8 cellular contexts compared by ENCODE assay signal in the genomic region with DNA sequence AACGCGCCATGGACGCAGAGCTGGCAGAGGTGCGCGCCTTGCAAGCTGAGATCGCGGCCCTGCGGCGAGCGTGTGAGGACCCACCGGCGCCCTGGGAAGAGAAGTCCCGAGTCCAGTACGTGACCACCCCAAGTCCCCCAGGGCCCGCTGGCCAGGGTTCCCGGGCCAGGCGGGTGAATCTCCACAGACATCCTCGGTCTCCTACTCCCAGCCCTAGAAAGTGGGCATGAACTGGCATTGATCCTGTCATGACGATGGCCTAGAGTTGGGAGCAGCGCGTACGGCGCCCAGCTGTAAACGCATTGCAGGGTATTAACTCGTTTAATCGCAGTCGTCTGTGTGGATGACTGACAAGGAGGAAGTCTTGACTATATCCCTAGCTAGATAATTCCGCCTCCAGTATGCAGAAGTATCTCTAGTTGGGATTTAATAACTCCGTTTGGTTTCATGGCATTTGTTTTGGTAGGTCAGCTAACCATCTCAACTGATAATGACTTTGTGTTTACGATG. TPM values are rescaled to one million over a fixed set of nuclear protein-coding genes. Genes with fewer than 3 reads are reported as not detected.
DNase-seq lines count a peak whose midpoint lies in the region; ATAC-seq and TF ChIP-seq lines count a peak whose summit lies in the region.

No MANE protein-coding gene starts in this region.

- H3K36me3 Mint-ChIP-seq in effector memory CD8-positive, alpha-beta T cell (ENCODE audit: insufficient read depth) = peaks cover 23% of the 10 kb centered on the region
- peaks cover 0 to 23% (median 2%) of the 10 kb centered on the region in 3 donors for H3K36me3 Mint-ChIP-seq in naive thymus-derived CD8-positive, alpha-beta T cell

- H3K27me3 ChIP-seq in BE2C = no peaks in the 10 kb centered on the region

- H3K27ac Mint-ChIP-seq in effector memory CD8-positive, alpha-beta T cell = peak overlapping the region; percentile 97 to 99
- peak overlapping the region; percentile 48 to 100 (median 99) for H3K27ac Mint-ChIP-seq in naive thymus-derived CD8-positive, alpha-beta T cell

- H2AFZ ChIP-seq in OCI-LY7 (ENCODE audit: low read length) = peak overlapping the region; percentile 81

- peaks cover 22% of the 10 kb centered on the region for H3K36me3 ChIP-seq in BE2C
- peaks cover 21% of the 10 kb centered on the region for H3K36me3 ChIP-seq in OCI-LY7 (ENCODE audit: insufficient read depth, low read length)

- peak overlapping the region; percentile 93 to 97 for H3K4me3 Mint-ChIP-seq in effector memory CD8-positive, alpha-beta T cell
- H3K4me3 Mint-ChIP-seq in naive thymus-derived CD8-positive, alpha-beta T cell = peak overlapping the region; percentile 97 to 100 (median 99)

- no peaks in the 10 kb centered on the region for H3K9me2 ChIP-seq in OCI-LY7 (ENCODE audit: insufficient read depth, low read length)

- H3K4me1 Mint-ChIP-seq in effector memory CD8-positive, alpha-beta T cell (ENCODE audit: low read depth in 2 of 2) = peaks cover 16 to 26% of the 10 kb centered on the region in 2 donors
- peaks cover 8 to 36% (median 32%) of the 10 kb centered on the region in 4 donors for H3K4me1 Mint-ChIP-seq in naive thymus-derived CD8-positive, alpha-beta T cell

- peaks cover 9% of the 10 kb centered on the region for H3K4me1 ChIP-seq in BE2C
- H3K4me1 ChIP-seq in OCI-LY7 (ENCODE audit: insufficient read depth, low read length, poor library complexity, severe bottlenecking) = peaks cover 29% of the 10 kb centered on the region

- no peaks in the 10 kb centered on the region for H3K9me3 Mint-ChIP-seq in effector memory CD8-positive, alpha-beta T cell
- no peaks in the 10 kb centered on the region for H3K9me3 Mint-ChIP-seq in naive thymus-derived CD8-positive, alpha-beta T cell

- H3K27me3 Mint-ChIP-seq in effector memory CD8-positive, alpha-beta T cell = no peaks in the 10 kb centered on the region
- H3K27me3 Mint-ChIP-seq in naive thymus-derived CD8-positive, alpha-beta T cell = no peaks in the 10 kb centered on the region

- no peak for TF ChIP-seq CTCF in BE2C (IDR thresholded peaks at IDR 0.05; ENCODE audit: low read depth, low read length)
- TF ChIP-seq CTCF in OCI-LY7 (conservative IDR thresholded peaks at IDR 0.05; ENCODE audit: low read length) = no peak

- H3K9me3 ChIP-seq in BE2C = no peaks in the 10 kb centered on the region
- no peaks in the 10 kb centered on the region for H3K9me3 ChIP-seq in OCI-LY7 (ENCODE audit: low read length)

- H4K20me1 ChIP-seq in OCI-LY7 (ENCODE audit: insufficient read depth, low read length) = no peaks in the 10 kb centered on the region

- peak; percentile 3 for ATAC-seq in GM21390 (IDR thresholded peaks at IDR 0.05; ENCODE audit: unreplicated experiment)
- ATAC-seq in effector memory CD8-positive, alpha-beta T cell (replicated peaks) = no peak
- ATAC-seq in naive thymus-derived CD8-positive, alpha-beta T cell = no peak
- ATAC-seq in HG03460 (IDR thresholded peaks at IDR 0.05; ENCODE audit: unreplicated experiment) = no peak

- intact Hi-C loops in OCI-LY7 (cut with micrococcal nuclease; ENCODE audit: unreplicated experiment) = loop anchor here (1.0 to 10.0 kb wide), 3 partner anchors 33 to 309 kb away; a partner anchor contains a TSS

- peaks cover 73% of the 10 kb centered on the region for H3K79me2 ChIP-seq in OCI-LY7 (ENCODE audit: insufficient read depth, low read depth, low read length)

- peak overlapping the region; percentile 84 for H3K4me2 ChIP-seq in OCI-LY7 (ENCODE audit: low read length)

- POLR2A ChIA-PET in OCI-LY7 (lab: Charles Lee) = interaction anchor here (0.6 to 1.6 kb wide), 5 partner anchors 18 to 103 kb away, joined by 3 to 6 read pairs (median 3); no protein-coding TSS in a partner anchor
- POLR2A ChIA-PET in naive thymus-derived CD8-positive, alpha-beta T cell (lab: Charles Lee) = interaction anchor here (0.6 to 2.4 kb wide), 8 partner anchors 14 to 344 kb away, joined by 3 to 17 read pairs (median 4); a partner anchor contains a TSS

- DNase-seq in BE2C (no peak), OCI-LY7 (ENCODE audit: low spot score) (peak; percentile 50), HK-2 (ENCODE audit: unreplicated experiment) (no peak), NCI-H226 (no peak)
- no peak for DNase-seq in effector memory CD8-positive, alpha-beta T cell
- no peak for DNase-seq in naive thymus-derived CD8-positive, alpha-beta T cell

- H3K4me3 ChIP-seq in BE2C (ENCODE audit: low read depth, low read length) (peak overlapping the region; percentile 95), OCI-LY7 (ENCODE audit: low read depth, low read length, poor library complexity, severe bottlenecking) (peak overlapping the region; percentile 92)

- H3K27ac ChIP-seq in OCI-LY7 (ENCODE audit: low read depth, low read length, poor library complexity, severe bottlenecking) = peak overlapping the region; percentile 61

- CTCF ChIA-PET in OCI-LY7 (lab: Charles Lee; ENCODE audit: unreplicated experiment) = no interaction called here

- BruUV-seq in OCI-LY7 (replicated peaks; lab: Mats Ljungman, UMichigan) = no TSS peak

RNA-seq across cellular contexts. Expression of a gene that starts 0.3 kb away (rescaled TPM):
- polyA plus RNA-seq in BE2C (2012; ENCODE audit: insufficient read depth, insufficient read length, low read depth) = 4.3 TPM
- 30.9 and 42.0 TPM in 2 replicates for total RNA-seq in OCI-LY7 (2014; rRNA removed; shearing (Covaris generic))
- total RNA-seq in OCI-LY7 (2022) = 25.4 and 30.4 TPM in 2 replicates
- 1 to 10 TPM; 4.4 TPM for total RNA-seq in naive thymus-derived CD8-positive, alpha-beta T cell
- polyA plus RNA-seq in naive thymus-derived CD8-positive, alpha-beta T cell = 1 to 10 TPM; 2.4 to 5.2 (median 3.0) TPM

RNA-seq across cellular contexts. Expression of a gene that starts 0.9 kb away (rescaled TPM):
- 36.8 TPM for polyA plus RNA-seq in BE2C (2012; ENCODE audit: insufficient read depth, insufficient read length, low read depth)
- 29.3 and 30.1 TPM in 2 replicates for total RNA-seq in OCI-LY7 (2014; rRNA removed; shearing (Covaris generic))
- total RNA-seq in OCI-LY7 (2022) = 61.2 and 63.6 TPM in 2 replicates
- 100 to 1,000 TPM; 102 to 105 TPM for total RNA-seq in naive thymus-derived CD8-positive, alpha-beta T cell
- polyA plus RNA-seq in naive thymus-derived CD8-positive, alpha-beta T cell = 10 to 100 TPM; 15.0 to 29.1 (median 26.7) TPM

RNA-seq across cellular contexts. Expression of a gene that starts 32.5 kb away (rescaled TPM):
- 193 TPM for polyA plus RNA-seq in BE2C (2012; ENCODE audit: insufficient read depth, insufficient read length, low read depth)
- 352 and 392 TPM in 2 replicates for total RNA-seq in OCI-LY7 (2014; rRNA removed; shearing (Covaris generic))
- 330 and 336 TPM in 2 replicates for total RNA-seq in OCI-LY7 (2022)
- 100 to 1,000 TPM; 150 to 151 TPM for total RNA-seq in naive thymus-derived CD8-positive, alpha-beta T cell
- polyA plus RNA-seq in naive thymus-derived CD8-positive, alpha-beta T cell = 10 to 100 TPM; 62.2 to 75.2 (median 66.5) TPM

Comparison
In these comparisons a context has a peak if more than half of its experiments do, and no peak if none do; other contexts are left out.
1. RNA of a gene that starts 0.3 kb away (total RNA-seq): 25.4 to 42.0 TPM in OCI-LY7; 4.4 TPM in naive thymus-derived CD8-positive, alpha-beta T cell; every median in the first group is over 4 times any median in the second.